ENCODE assay signal across 8 cellular contexts in genomic region chr2:151290467-151290866, GRCh38. TPM values are rescaled to one million over a fixed set of nuclear protein-coding genes. Genes with fewer than 3 reads are reported as not detected.
A peak's percentile ranks its signal among the peaks of the same experiment; 100 is the strongest.
DNase-seq lines count a peak whose midpoint lies in the region; ATAC-seq and TF ChIP-seq lines count a peak whose summit lies in the region.
"Had no signal": no experiment of that assay in that cellular context is flagged by ENCODE, and none has a peak within 500 bp of the region (broad histone marks: within the 10 kb centered on the region; RNA-seq: fewer than 3 reads in every experiment).

No MANE protein-coding gene starts in this region.

- CTCF ChIA-PET in activated CD8-positive, alpha-beta T cell treated with anti-CD3 and anti-CD28 coated beads, Interleukin-2, amount 10 ng/mL, durations not matched to agents 7 days and 5 days (lab: Charles Lee): interaction anchor here (1.0 to 1.8 kb wide), 4 partner anchors 8 to 146 kb away, joined by 4 to 5 read pairs (median 5); partner anchors contain the start of gene RBM43

- POLR2A ChIA-PET in activated CD8-positive, alpha-beta T cell treated with anti-CD3 and anti-CD28 coated beads, Interleukin-2, amount 10 ng/mL, durations not matched to agents 7 days and 5 days (lab: Charles Lee): interaction anchor here (0.8 to 2.0 kb wide), 6 partner anchors 10 to 141 kb away, joined by 3 to 29 read pairs (median 5); partner anchors contain the start of genes RBM43 and RIF1

- peaks cover 40% of the 10 kb centered on the region for H3K4me1 Mint-ChIP-seq in activated CD8-positive, alpha-beta T cell treated with anti-CD3 and anti-CD28 coated beads, Interleukin-2, amount 10 ng/mL, durations not matched to agents 7 days and 5 days (ENCODE audit: low read depth)
- peaks cover 22 to 32% of the 10 kb centered on the region in 2 donors for H3K4me1 Mint-ChIP-seq in stimulated activated naive B cell treated with anti-CD40 and anti-IgM and Interleukin-4, amounts not matched to agents 10 μg/mL and 1 μg/mL and 100 μg/mL, for 72 hours

- H3K4me3 Mint-ChIP-seq in activated CD8-positive, alpha-beta T cell treated with anti-CD3 and anti-CD28 coated beads, Interleukin-2, amount 10 ng/mL, durations not matched to agents 7 days and 5 days: peak overlapping the region; percentile 91
- H3K4me3 Mint-ChIP-seq in stimulated activated naive B cell treated with anti-CD40 and anti-IgM and Interleukin-4, amounts not matched to agents 10 μg/mL and 1 μg/mL and 100 μg/mL, for 72 hours: peak overlapping the region; percentile 88

- ATAC-seq in activated CD8-positive, alpha-beta T cell treated with anti-CD3 and anti-CD28 coated beads, Interleukin-2, amount 10 ng/mL, durations not matched to agents 7 days and 5 days: no peak
- ATAC-seq in stimulated activated naive B cell treated with anti-CD40 and anti-IgM and Interleukin-4, amounts not matched to agents 10 μg/mL and 1 μg/mL and 100 μg/mL, for 72 hours (replicated peaks): no peak

- H3K36me3 ChIP-seq in iPS-18a (ENCODE audit: control insufficient read depth, low read depth, low read length): no peaks in the 10 kb centered on the region

- H3K27ac ChIP-seq in HL-60 (replicated peaks): peak overlapping the region; percentile 100
- H3K27ac ChIP-seq in iPS-18a (ENCODE audit: low read length): no peak overlapping the region

- H3K4me3 ChIP-seq in HL-60 (replicated peaks; ENCODE audit: insufficient read depth, low read length): peak overlapping the region; percentile 51
- H3K4me3 ChIP-seq in iPS-18a (ENCODE audit: low read length): peak overlapping the region; percentile 74

- TF ChIP-seq CTCF in HL-60 (IDR thresholded peaks at IDR 0.05; ENCODE audit: insufficient read depth, low read length): no peak

- DNase-seq in HL-60 (ENCODE audit: low read depth in 1 of 2, low spot score in 1 of 2) (no peak), NCI-H510A treated with DMSO at 0.1 percent for 48 hours (lab: John Stamatoyannopoulos, UW) (no peak), hepatic stellate cell (ENCODE audit: low spot score) (no peak)
- no peak for DNase-seq in activated CD8-positive, alpha-beta T cell treated with anti-CD3 and anti-CD28 coated beads, Interleukin-2, amount 10 ng/mL, durations not matched to agents 7 days and 5 days
- DNase-seq in stimulated activated naive B cell treated with anti-CD40 and anti-IgM and Interleukin-4, amounts not matched to agents 10 μg/mL and 1 μg/mL and 100 μg/mL, for 72 hours: no peak
- no peak for DNase-seq in stimulated activated CD4-positive, alpha-beta T cell treated with anti-CD3 and anti-CD28 coated beads, Interleukin-15, amount 100 ng/mL, for 24 hours
- DNase-seq: NCI-H187 treated with DMSO at 0.1 percent for 48 hours had no signal

- no peaks in the 10 kb centered on the region for H3K27me3 Mint-ChIP-seq in activated CD8-positive, alpha-beta T cell treated with anti-CD3 and anti-CD28 coated beads, Interleukin-2, amount 10 ng/mL, durations not matched to agents 7 days and 5 days (ENCODE audit: low read depth)
- no peaks in the 10 kb centered on the region for H3K27me3 Mint-ChIP-seq in stimulated activated naive B cell treated with anti-CD40 and anti-IgM and Interleukin-4, amounts not matched to agents 10 μg/mL and 1 μg/mL and 100 μg/mL, for 72 hours

- H3K9ac ChIP-seq in iPS-18a (ENCODE audit: low read length): no peak overlapping the region

- peaks cover 7% of the 10 kb centered on the region for H3K4me1 ChIP-seq in iPS-18a (ENCODE audit: control insufficient read depth, low read depth, low read length)

- H3K27ac Mint-ChIP-seq in activated CD8-positive, alpha-beta T cell treated with anti-CD3 and anti-CD28 coated beads, Interleukin-2, amount 10 ng/mL, durations not matched to agents 7 days and 5 days: peak overlapping the region; percentile 97
- H3K27ac Mint-ChIP-seq in stimulated activated naive B cell treated with anti-CD40 and anti-IgM and Interleukin-4, amounts not matched to agents 10 μg/mL and 1 μg/mL and 100 μg/mL, for 72 hours: peak overlapping the region; percentile 99

- H3K9me3 ChIP-seq in iPS-18a (ENCODE audit: control insufficient read depth, low read depth, low read length): no peaks in the 10 kb centered on the region

- H3K9me3 Mint-ChIP-seq in activated CD8-positive, alpha-beta T cell treated with anti-CD3 and anti-CD28 coated beads, Interleukin-2, amount 10 ng/mL, durations not matched to agents 7 days and 5 days (ENCODE audit: insufficient read depth): no peaks in the 10 kb centered on the region
- no peaks in the 10 kb centered on the region for H3K9me3 Mint-ChIP-seq in stimulated activated naive B cell treated with anti-CD40 and anti-IgM and Interleukin-4, amounts not matched to agents 10 μg/mL and 1 μg/mL and 100 μg/mL, for 72 hours

- H3K27me3 ChIP-seq in HL-60 (ENCODE audit: insufficient read depth, poor library complexity, severe bottlenecking): no peaks in the 10 kb centered on the region
- peaks cover 6% of the 10 kb centered on the region for H3K27me3 ChIP-seq in iPS-18a (ENCODE audit: control insufficient read depth, insufficient read depth, low read length)

- peaks cover 31% of the 10 kb centered on the region for H3K36me3 Mint-ChIP-seq in activated CD8-positive, alpha-beta T cell treated with anti-CD3 and anti-CD28 coated beads, Interleukin-2, amount 10 ng/mL, durations not matched to agents 7 days and 5 days (ENCODE audit: low read depth)
- peaks cover 0 to 17% of the 10 kb centered on the region in 2 donors for H3K36me3 Mint-ChIP-seq in stimulated activated naive B cell treated with anti-CD40 and anti-IgM and Interleukin-4, amounts not matched to agents 10 μg/mL and 1 μg/mL and 100 μg/mL, for 72 hours

RNA-seq across cellular contexts. Expression of gene NMI, which starts 1.0 kb away (rescaled TPM):
- 10 to 100 TPM; 62.2 to 70.2 TPM for total RNA-seq in activated CD8-positive, alpha-beta T cell treated with anti-CD3 and anti-CD28 coated beads, Interleukin-2, amount 10 ng/mL, durations not matched to agents 7 days and 5 days

RNA-seq across cellular contexts. Expression of gene RBM43, which starts 28.8 kb away (rescaled TPM):
- total RNA-seq in activated CD8-positive, alpha-beta T cell treated with anti-CD3 and anti-CD28 coated beads, Interleukin-2, amount 10 ng/mL, durations not matched to agents 7 days and 5 days: 1 to 10 TPM; 4.4 to 4.9 TPM
